Comparison of ENCODE assay signal across 1 cellular context in genomic region chr12:49698619-49699545, GRCh38.
TF ChIP-seq lines count a peak whose summit lies in the region.

No MANE protein-coding gene starts in this region.

TF ChIP-seq in K562, 482 proteins besides CTCF, POLR2A, EP300 and RAD21 (continued from another document):
- no peak for TF ChIP-seq GMEB1 (CRISPR knock-in tag; IDR thresholded peaks at IDR 0.05)
- no peak for TF ChIP-seq MTF1 (CRISPR knock-in tag; IDR thresholded peaks at IDR 0.05; ENCODE audit: borderline replicate concordance)
- TF ChIP-seq ZNF3 (CRISPR knock-in tag; IDR thresholded peaks at IDR 0.05): no peak
- TF ChIP-seq ZNF280B (CRISPR knock-in tag; IDR thresholded peaks at IDR 0.05): no peak
- no peak for TF ChIP-seq ATF4 (CRISPR knock-in tag; IDR thresholded peaks at IDR 0.05)
- TF ChIP-seq CHD4 (IDR thresholded peaks at IDR 0.05; ENCODE audit: insufficient read depth, insufficient replicate concordance, low read depth, low read length, poor library complexity, severe bottlenecking): no peak
- peak; percentile 42 for TF ChIP-seq SMARCA4 (IDR thresholded peaks at IDR 0.05)
- no peak for TF ChIP-seq KLF1 (tag; IDR thresholded peaks at IDR 0.05)
- TF ChIP-seq SPI1 (IDR thresholded peaks at IDR 0.05; ENCODE audit: borderline replicate concordance, low read depth, low read length): peak; percentile 66; the same call in 1 of the 2 replicates
- no peak for TF ChIP-seq KLF6 (CRISPR knock-in tag; IDR thresholded peaks at IDR 0.05; ENCODE audit: borderline replicate concordance)
- no peak for TF ChIP-seq CGGBP1 (CRISPR knock-in tag; IDR thresholded peaks at IDR 0.05)
- peak; percentile 62 for TF ChIP-seq FOSL1 (tag; conservative IDR thresholded peaks at IDR 0.05)
- TF ChIP-seq TFAP4 (CRISPR knock-in tag; IDR thresholded peaks at IDR 0.05; ENCODE audit: borderline replicate concordance): peak; percentile 52
- no peak for TF ChIP-seq KLF16 (IDR thresholded peaks at IDR 0.05)
- no peak for TF ChIP-seq ADNP (tag; IDR thresholded peaks at IDR 0.05)
- peak; percentile 47; the same call in 1 of the 2 replicates for TF ChIP-seq JUND (IDR thresholded peaks at IDR 0.05; ENCODE audit: borderline replicate concordance, low read depth, low read length)
- TF ChIP-seq JUND (tag; IDR thresholded peaks at IDR 0.05; ENCODE audit: borderline replicate concordance, low read depth, low read length): no peak
- no peak for TF ChIP-seq SMAD4 (CRISPR knock-in tag; conservative IDR thresholded peaks at IDR 0.05)
- TF ChIP-seq CHD7 (IDR thresholded peaks at IDR 0.05; ENCODE audit: low read depth, low read length): no peak
- TF ChIP-seq ATF3 (IDR thresholded peaks at IDR 0.05): peak; percentile 20; the same call in 1 of the 2 replicates
- TF ChIP-seq ATF3 (CRISPR knock-in tag; conservative IDR thresholded peaks at IDR 0.05): no peak
- peak; percentile 85 for TF ChIP-seq PRDM10 (IDR thresholded peaks at IDR 0.05; ENCODE audit: partially characterized antibody)
TF ChIP-seq in K562: peak in this region for 23.
